Comparison of ENCODE assay signal across 8 cellular contexts in genomic region chr16:53703590-53704444, GRCh38. TPM values are rescaled to one million over a fixed set of nuclear protein-coding genes. Genes with fewer than 3 reads are reported as not detected.
A peak's percentile ranks its signal among the peaks of the same experiment; 100 is the strongest.
DNase-seq lines count a peak whose midpoint lies in the region; ATAC-seq and TF ChIP-seq lines count a peak whose summit lies in the region.

TSS of gene FTO (plus strand) at chr16:53704156.
TSS of gene RPGRIP1L (minus strand) at chr16:53703859. CDS start at chr16:53700723, 3,136 bp downstream.

- peak within 1 kb of the TSS; percentile 99 for H3K4me3 Mint-ChIP-seq in T-helper 17 cell

- peak; percentile 98 for ATAC-seq in HG02884 (IDR thresholded peaks at IDR 0.05; ENCODE audit: unreplicated experiment)
- peak; percentile 94 for ATAC-seq in T-helper 17 cell
- ATAC-seq in right cardiac atrium, result peak; percentile 100

- under 1% methylated on average over 57 of the region's 57 CpGs for WGBS in right cardiac atrium

- DNase-seq in GM13977 (ENCODE audit: low spot score) (peak; percentile 94), NCI-H1694 (lab: John Stamatoyannopoulos, UW) (peak; percentile 96), T-helper 17 cell (peak; percentile 91 to 95 (median 94)), anterior cingulate cortex (lab: John Stamatoyannopoulos, UW) (peak; percentile 81 to 100 (median 99)), right cardiac atrium (peak; percentile 99), pulmonary artery endothelial cell (ENCODE audit: low read depth, low spot score) (peak; percentile 95), vagina (ENCODE audit: extremely low spot score in 2 of 2) (peak; percentile 97 to 99)

- H3K27me3 ChIP-seq in right cardiac atrium (ENCODE audit: control insufficient read depth, insufficient read depth) (no peaks in the 10 kb centered on the region), vagina (no peaks in the 10 kb centered on the region)

- H3K9me3 ChIP-seq in T-helper 17 cell (ENCODE audit: control insufficient read depth, low read length, poor library complexity, severe bottlenecking), result no peaks in the 10 kb centered on the region
- H3K9me3 ChIP-seq in right cardiac atrium (ENCODE audit: control insufficient read depth, low read length), result no peaks in the 10 kb centered on the region
- H3K9me3 ChIP-seq in vagina, result no peaks in the 10 kb centered on the region

- intact Hi-C loops in right cardiac atrium (cut with DNase I), result loop anchor here in 1 of 4 donors (10.0 kb wide), 1 partner anchor 269 kb away; the partner anchor contains the start of gene RBL2
- intact Hi-C loops in vagina (cut with DNase I), result no loop called here

- no peaks in the 10 kb centered on the region for H3K27me3 Mint-ChIP-seq in T-helper 17 cell

- peaks cover 3% of the 10 kb centered on the region for H3K36me3 Mint-ChIP-seq in T-helper 17 cell (ENCODE audit: low read depth)

- in situ Hi-C loops in GM13977 (cut with MboI; ENCODE audit: low pct_unique_long_range_greater_than_20kb, low sequenced_read_pairs, unreplicated experiment), result no loop called here

- H3K4me3 ChIP-seq in right cardiac atrium (ENCODE audit: low read length), result peak within 1 kb of the TSS; percentile 77
- peak within 1 kb of the TSS; percentile 66 to 91 for H3K4me3 ChIP-seq in vagina

- H3K27ac Mint-ChIP-seq in T-helper 17 cell, result peak within 1 kb of the TSS; percentile 97

- H3K27ac ChIP-seq in right cardiac atrium (ENCODE audit: low read length) (peak within 1 kb of the TSS; percentile 66), vagina (peak within 1 kb of the TSS; percentile 72)

- H3K4me1 ChIP-seq in right cardiac atrium (ENCODE audit: control insufficient read depth, insufficient read depth, low read length) (no peaks in the 10 kb centered on the region), vagina (peaks cover 30% of the 10 kb centered on the region)

- peaks cover 29% of the 10 kb centered on the region for H3K4me1 Mint-ChIP-seq in T-helper 17 cell

- TF ChIP-seq CTCF in GM13977 (IDR thresholded peaks at IDR 0.05; ENCODE audit: extremely low read depth, insufficient read depth, missing control alignments) (no peak), vagina (IDR thresholded peaks at IDR 0.05) (peak in 1 of 3 experiments; percentile 2)

- peak in 1 of 2 donors; percentile 29 for TF ChIP-seq POLR2A in vagina (IDR thresholded peaks at IDR 0.05)

- H3K36me3 ChIP-seq in vagina, result no peaks in the 10 kb centered on the region

RNA-seq across cellular contexts. Expression of gene FTO, which starts in this region (rescaled TPM):
- total RNA-seq in T-helper 17 cell (10 to 100 TPM; 53.0 to 53.3 TPM), right cardiac atrium (10 to 100 TPM; 75.2 to 86.3 (median 78.9) TPM), pulmonary artery endothelial cell (57.4 and 86.4 TPM in 2 replicates), vagina (70.5 TPM)
- 21.9 TPM for polyA plus RNA-seq in right cardiac atrium

RNA-seq across cellular contexts. Expression of gene RPGRIP1L, which starts in this region (rescaled TPM):
- total RNA-seq in T-helper 17 cell (1 to 10 TPM; 2.1 to 4.1 TPM), right cardiac atrium (1 to 10 TPM; 1.9 to 3.5 (median 3.3) TPM), pulmonary artery endothelial cell (8.4 and 10.8 TPM in 2 replicates), vagina (4.4 TPM)
- polyA plus RNA-seq in right cardiac atrium, result 1.3 TPM

Comparison
In these comparisons a context has a peak if more than half of its experiments do, and no peak if none do; other contexts are left out.
1. Peak in every context shown above with its lines: DNase-seq, ATAC-seq, H3K4me3 ChIP-seq and H3K27ac ChIP-seq.